ENCODE assay signal across 8 cellular contexts in genomic region chr2:55839182-55839819, GRCh38.
DNase-seq lines count a peak whose midpoint lies in the region; ATAC-seq, FAIRE-seq and TF ChIP-seq lines count a peak whose summit lies in the region.

No MANE protein-coding gene starts in this region.

- H3K36me3 ChIP-seq in HEK293 (ENCODE audit: control insufficient read depth in 2 of 2, insufficient read depth in 1 of 2, low read length in 2 of 2) (no peaks in the 10 kb centered on the region), pancreas (no peaks in the 10 kb centered on the region)

- DNase-seq in NCI-H510A treated with DMSO at 0.1 percent for 48 hours (lab: John Stamatoyannopoulos, UW), result peak; percentile 95
- DNase-seq in epithelial cell of proximal tubule (ENCODE audit: low read depth), result peak; percentile 39
- DNase-seq in pancreas, result peak in 3 of 6 donors; percentile 64 to 73 (median 66)
- no peak for DNase-seq in erythroblast (lab: John Stamatoyannopoulos, UW)
- DNase-seq in G401 (ENCODE audit: low spot score), result no peak
- DNase-seq in NCI-H82 (lab: John Stamatoyannopoulos, UW), result no peak
- no peak for DNase-seq in A172 (ENCODE audit: low spot score)

- TF ChIP-seq POLR2A in erythroblast (IDR thresholded peaks at IDR 0.05; ENCODE audit: low read length), result no peak

- H3K27ac ChIP-seq in HEK293 (ENCODE audit: extremely low read depth, low read depth, low read length), result peak overlapping the region; percentile 58
- peak overlapping the region; percentile 9 to 54 (median 43) for H3K27ac ChIP-seq in pancreas

- no peak for FAIRE-seq in pancreas (lab: Jason Lieb, UNC)

- WGBS in pancreas, 2 donors, result 7 to 8% methylated on average over 7 of the region's 7 CpGs

- CTCF ChIA-PET in HEK293 (lab: Yijun Ruan, JAX), result interaction anchor here (0.6 to 1.2 kb wide), 3 partner anchors 16 to 121 kb away, joined by 3 to 5 read pairs (median 3); no protein-coding TSS in a partner anchor

- no peaks in the 10 kb centered on the region for H3K9me3 ChIP-seq in HEK293 (ENCODE audit: control insufficient read depth, insufficient read depth, low read depth, low read length)
- no peaks in the 10 kb centered on the region for H3K9me3 ChIP-seq in pancreas

- ATAC-seq in pancreas, result peak; percentile 86 to 96 (median 92)

- H3K27me3 ChIP-seq in pancreas, result no peaks in the 10 kb centered on the region

- no peak for TF ChIP-seq CTCF in HEK293 (tag by site-specific recombination; IDR thresholded peaks at IDR 0.05)
- no peak for TF ChIP-seq CTCF in epithelial cell of proximal tubule (conservative IDR thresholded peaks at IDR 0.05; ENCODE audit: low read depth, low read length)
- no peak for TF ChIP-seq CTCF in pancreas (IDR thresholded peaks at IDR 0.05)

- in situ Hi-C loops in G401 (cut with HindIII; ENCODE audit: low sequenced_read_pairs), result no loop called here

- intact Hi-C loops in pancreas (cut with DNase I), result no loop called here

- peaks cover 24% of the 10 kb centered on the region for H3K4me1 ChIP-seq in HEK293 (ENCODE audit: control insufficient read depth, insufficient read depth, low read length)
- peaks cover 4 to 38% (median 28%) of the 10 kb centered on the region in 3 donors for H3K4me1 ChIP-seq in pancreas

- H3K4me3 ChIP-seq in HEK293 (ENCODE audit: low read depth, low read length), result no peak overlapping the region
- no peak overlapping the region for H3K4me3 ChIP-seq in epithelial cell of proximal tubule (ENCODE audit: low read depth, low read length)
- H3K4me3 ChIP-seq in pancreas, result no peak overlapping the region

- POLR2A ChIA-PET in HEK293 (lab: Yijun Ruan, JAX), result interaction anchor here (1.3 kb wide), 1 partner anchor 84 kb away, joined by 4 read pairs; the partner anchor contains the start of gene EFEMP1

TF ChIP-seq in HEK293, 187 proteins besides CTCF, POLR2A, EP300 and RAD21 (continues in another document):
- no peak for TF ChIP-seq ZNF610 (tag by site-specific recombination; IDR thresholded peaks at IDR 0.05; ENCODE audit: borderline replicate concordance)
- peak; percentile 42; the same call in 1 of the 2 replicates for TF ChIP-seq ZNF843 (tag by site-specific recombination; IDR thresholded peaks at IDR 0.05)
- TF ChIP-seq WT1 (tag by site-specific recombination; IDR thresholded peaks at IDR 0.05), result peak; percentile 97
- no peak for TF ChIP-seq ZNF266 (tag by site-specific recombination; IDR thresholded peaks at IDR 0.05; ENCODE audit: low read depth)
- TF ChIP-seq ZNF350 (tag by site-specific recombination; IDR thresholded peaks at IDR 0.05), result no peak
- 0 out of 2 replicates have a peak, but pooled peaks have one; percentile 19 for TF ChIP-seq ZNF513 (tag by site-specific recombination; IDR thresholded peaks at IDR 0.05)
- no peak for TF ChIP-seq ZNF175 (tag by site-specific recombination; IDR thresholded peaks at IDR 0.05)
- peak; percentile 60 for TF ChIP-seq PRDM4 (tag by site-specific recombination; IDR thresholded peaks at IDR 0.05)
- TF ChIP-seq ZNF248 (tag by site-specific recombination; IDR thresholded peaks at IDR 0.05), result no peak
- peak; percentile 68 for TF ChIP-seq ZBTB17 (tag by site-specific recombination; IDR thresholded peaks at IDR 0.05)
- peak; percentile 64; the same call in 1 of the 2 replicates for TF ChIP-seq INSM2 (tag by site-specific recombination; IDR thresholded peaks at IDR 0.05)
- TF ChIP-seq ZNF37A (tag by site-specific recombination; IDR thresholded peaks at IDR 0.05), result no peak
- peak; percentile 42 for TF ChIP-seq ZNF335 (tag by site-specific recombination; conservative IDR thresholded peaks at IDR 0.05)
- no peak for TF ChIP-seq ZNF398 (tag by site-specific recombination; IDR thresholded peaks at IDR 0.05)
- 0 out of 2 replicates have a peak, but pooled peaks have one; percentile 46 for TF ChIP-seq ZNF561 (tag by site-specific recombination; IDR thresholded peaks at IDR 0.05; ENCODE audit: borderline replicate concordance)
- TF ChIP-seq PRDM1 (tag by site-specific recombination; IDR thresholded peaks at IDR 0.05), result no peak
- no peak for TF ChIP-seq ZNF391 (tag by site-specific recombination; IDR thresholded peaks at IDR 0.05; ENCODE audit: borderline replicate concordance, low read depth)
- no peak for TF ChIP-seq GLIS2 (tag by site-specific recombination; IDR thresholded peaks at IDR 0.05)

Comparison
In these comparisons a context has a peak if more than half of its experiments do, and no peak if none do; other contexts are left out.
1. DNase-seq: peak in NCI-H510A treated with DMSO at 0.1 percent for 48 hours (single experiment) and epithelial cell of proximal tubule (single experiment); none in erythroblast (0 of 2), G401 (single experiment), NCI-H82 (single experiment) and A172 (single experiment).